ENCODE assay signal across 2 cellular contexts in the genomic region with DNA sequence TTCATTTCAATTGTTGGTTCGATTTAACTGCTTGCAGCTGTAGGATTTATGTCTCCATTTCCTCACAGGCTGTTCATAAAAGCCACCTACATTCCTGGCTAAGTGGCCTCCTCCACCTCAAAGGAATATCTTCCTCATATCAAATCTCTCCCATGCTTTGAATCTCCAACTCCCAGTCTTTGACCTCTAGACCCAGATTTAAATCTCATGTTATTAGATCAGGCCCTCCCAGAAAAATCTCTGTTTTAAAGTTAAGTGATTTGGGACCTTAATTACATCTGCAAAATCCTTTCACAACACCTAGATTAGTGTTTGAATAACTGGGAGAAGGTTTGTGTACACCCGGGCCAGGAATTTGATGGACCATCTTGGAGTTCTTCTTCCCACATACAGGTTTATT.
TF ChIP-seq lines count a peak whose summit lies in the region.

No MANE protein-coding gene starts in this region.

TF ChIP-seq in GM12878, 131 proteins besides CTCF, POLR2A, EP300 and RAD21:
- no peak for TF ChIP-seq TBL1XR1 (IDR thresholded peaks at IDR 0.05; ENCODE audit: low read depth, low read length)
- TF ChIP-seq LARP7 (IDR thresholded peaks at IDR 0.05), result no peak
- TF ChIP-seq, protein P1, sequence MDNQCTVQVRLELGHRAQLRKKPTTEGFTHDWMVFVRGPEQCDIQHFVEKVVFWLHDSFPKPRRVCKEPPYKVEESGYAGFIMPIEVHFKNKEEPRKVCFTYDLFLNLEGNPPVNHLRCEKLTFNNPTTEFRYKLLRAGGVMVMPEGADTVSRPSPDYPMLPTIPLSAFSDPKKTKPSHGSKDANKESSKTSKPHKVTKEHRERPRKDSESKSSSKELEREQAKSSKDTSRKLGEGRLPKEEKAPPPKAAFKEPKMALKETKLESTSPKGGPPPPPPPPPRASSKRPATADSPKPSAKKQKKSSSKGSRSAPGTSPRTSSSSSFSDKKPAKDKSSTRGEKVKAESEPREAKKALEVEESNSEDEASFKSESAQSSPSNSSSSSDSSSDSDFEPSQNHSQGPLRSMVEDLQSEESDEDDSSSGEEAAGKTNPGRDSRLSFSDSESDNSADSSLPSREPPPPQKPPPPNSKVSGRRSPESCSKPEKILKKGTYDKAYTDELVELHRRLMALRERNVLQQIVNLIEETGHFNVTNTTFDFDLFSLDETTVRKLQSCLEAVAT (IDR thresholded peaks at IDR 0.05), result no peak
- no peak for TF ChIP-seq NRF1 (conservative IDR thresholded peaks at IDR 0.05; ENCODE audit: low read depth, low read length)
- no peak for TF ChIP-seq BHLHE40 (IDR thresholded peaks at IDR 0.05; ENCODE audit: borderline replicate concordance in 1 of 2, low read depth in 2 of 2, low read length in 1 of 2)
- no peak for TF ChIP-seq SUZ12 (IDR thresholded peaks at IDR 0.05; ENCODE audit: unreplicated experiment)
- no peak for TF ChIP-seq RFX5 (IDR thresholded peaks at IDR 0.05; ENCODE audit: low read depth, low read length)
- TF ChIP-seq KAT2A (conservative IDR thresholded peaks at IDR 0.05; ENCODE audit: control insufficient read depth, low read depth, low read length), result no peak
- TF ChIP-seq JUNB (IDR thresholded peaks at IDR 0.05), result no peak
- TF ChIP-seq KLF5 (IDR thresholded peaks at IDR 0.05; ENCODE audit: partially characterized antibody), result no peak
- TF ChIP-seq POU2F2 (IDR thresholded peaks at IDR 0.05; ENCODE audit: borderline replicate concordance, low read depth, low read length), result no peak

TF ChIP-seq in K562, 482 proteins besides CTCF, POLR2A, EP300 and RAD21:
- peak; percentile 20; the same call in 1 of the 2 replicates for TF ChIP-seq CBFA2T3 (IDR thresholded peaks at IDR 0.05)
- peak in 1 of 2 experiments; percentile 77; a peak in 1 of 4 replicates for TF ChIP-seq RCOR1 (IDR thresholded peaks at IDR 0.05; ENCODE audit: borderline replicate concordance in 1 of 2, low read depth in 2 of 2, low read length in 2 of 2)
- TF ChIP-seq L3MBTL2 (IDR thresholded peaks at IDR 0.05), result no peak
- TF ChIP-seq, protein P2, sequence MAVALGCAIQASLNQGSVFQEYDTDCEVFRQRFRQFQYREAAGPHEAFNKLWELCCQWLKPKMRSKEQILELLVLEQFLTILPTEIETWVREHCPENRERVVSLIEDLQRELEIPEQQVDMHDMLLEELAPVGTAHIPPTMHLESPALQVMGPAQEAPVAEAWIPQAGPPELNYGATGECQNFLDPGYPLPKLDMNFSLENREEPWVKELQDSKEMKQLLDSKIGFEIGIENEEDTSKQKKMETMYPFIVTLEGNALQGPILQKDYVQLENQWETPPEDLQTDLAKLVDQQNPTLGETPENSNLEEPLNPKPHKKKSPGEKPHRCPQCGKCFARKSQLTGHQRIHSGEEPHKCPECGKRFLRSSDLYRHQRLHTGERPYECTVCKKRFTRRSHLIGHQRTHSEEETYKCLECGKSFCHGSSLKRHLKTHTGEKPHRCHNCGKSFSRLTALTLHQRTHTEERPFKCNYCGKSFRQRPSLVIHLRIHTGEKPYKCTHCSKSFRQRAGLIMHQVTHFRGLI (CRISPR knock-in tag; IDR thresholded peaks at IDR 0.05), result no peak
- TF ChIP-seq KLF13 (tag; IDR thresholded peaks at IDR 0.05; ENCODE audit: borderline replicate concordance, low read depth), result no peak
- TF ChIP-seq GATAD2A (IDR thresholded peaks at IDR 0.05), result no peak
- peak in 1 of 2 experiments; percentile 75; a peak in 2 of 4 replicates for TF ChIP-seq HDAC1 (IDR thresholded peaks at IDR 0.05)
- no peak for TF ChIP-seq MECOM (CRISPR knock-in tag; IDR thresholded peaks at IDR 0.05)
- TF ChIP-seq HDAC2 (IDR thresholded peaks at IDR 0.05), result peak; percentile 82
- TF ChIP-seq KDM1A (IDR thresholded peaks at IDR 0.05), result peak; percentile 98 to 99
- TF ChIP-seq ZNF133 (CRISPR knock-in tag; IDR thresholded peaks at IDR 0.05), result no peak
- no peak for TF ChIP-seq ZNF589 (CRISPR knock-in tag; IDR thresholded peaks at IDR 0.05; ENCODE audit: low read depth)
TF ChIP-seq in K562: peak in this region for 5.
